ENCODE assay signal across 28 cellular contexts in the genomic region with DNA sequence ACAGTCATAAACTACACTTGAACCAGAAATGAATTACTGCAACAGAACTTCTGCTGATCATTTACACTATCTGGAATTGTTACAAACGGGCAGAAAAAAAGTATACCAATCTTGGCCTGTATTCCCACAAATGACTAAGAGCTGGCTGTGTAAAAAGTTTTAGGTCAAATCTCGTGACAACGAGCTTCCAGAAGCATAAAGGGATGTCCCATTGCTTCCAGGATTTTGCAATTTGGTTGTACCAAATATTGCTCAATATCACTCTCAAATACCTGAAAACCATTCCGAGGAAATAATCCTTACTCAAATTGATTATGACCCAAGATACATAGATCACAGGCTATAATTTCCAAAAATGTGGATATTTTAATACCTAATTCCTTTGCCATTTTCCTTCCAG.
"Had no signal": no experiment of that assay in that cellular context is flagged by ENCODE, and none has a peak within 500 bp of the region (broad histone marks: within the 10 kb centered on the region; RNA-seq: fewer than 3 reads in every experiment).

No MANE protein-coding gene starts in this region.

- H3K36me3 Mint-ChIP-seq: natural killer cell; neural progenitor cell; stimulated activated effector memory CD8-positive, alpha-beta T cell treated with anti-CD3 and anti-CD28 coated beads, Interleukin-12 subunit alpha, Interleukin-12 subunit beta, amount 100 ng/mL, for 72 hours had no signal

- H3K9ac ChIP-seq: neural progenitor cell, parathyroid adenoma had no signal

- H3K9me3 ChIP-seq: ovary, psoas muscle, spleen, thoracic aorta, thyroid gland, tibial nerve, upper lobe of left lung, vagina had no signal

- H3K27me3 ChIP-seq: neural progenitor cell, ovary, spleen, stomach, thyroid gland, tibial nerve, upper lobe of left lung, vagina had no signal

- H3K27ac ChIP-seq: neural progenitor cell, ovary, parathyroid adenoma, psoas muscle, skin epidermis, spleen, stomach, thoracic aorta, thyroid gland, tibial nerve, upper lobe of left lung, vagina had no signal

- H3K4me3 ChIP-seq: neural progenitor cell, ovary, psoas muscle, skin epidermis, smooth muscle cell, spleen, stomach, thoracic aorta, thyroid gland, tibial nerve, upper lobe of left lung, vagina had no signal

- H3K27ac Mint-ChIP-seq: natural killer cell; nephron; neural progenitor cell; progenitor cell of endocrine pancreas; stimulated activated effector memory CD8-positive, alpha-beta T cell treated with anti-CD3 and anti-CD28 coated beads, Interleukin-12 subunit alpha, Interleukin-12 subunit beta, amount 100 ng/mL, for 72 hours; stimulated activated naive B cell treated with anti-CD40 and anti-IgM and Interleukin-4, amounts not matched to agents 10 μg/mL and 1 μg/mL and 100 μg/mL, for 72 hours; stimulated activated naive CD8-positive, alpha-beta T cell treated with anti-CD3 and anti-CD28 coated beads, Interleukin-15, Interleukin-2, amounts not matched to agents 100 ng/mL and 50 ng/mL, for 24 hours had no signal

- H3K4me3 Mint-ChIP-seq: natural killer cell; nephron; neural progenitor cell; stimulated activated effector memory CD8-positive, alpha-beta T cell treated with anti-CD3 and anti-CD28 coated beads, Interleukin-12 subunit alpha, Interleukin-12 subunit beta, amount 100 ng/mL, for 72 hours; stimulated activated naive B cell treated with anti-CD40 and anti-IgM and Interleukin-4, amounts not matched to agents 10 μg/mL and 1 μg/mL and 100 μg/mL, for 72 hours; stimulated activated naive CD8-positive, alpha-beta T cell treated with anti-CD3 and anti-CD28 coated beads, Interleukin-15, Interleukin-2, amounts not matched to agents 100 ng/mL and 50 ng/mL, for 24 hours had no signal

- H3K27me3 Mint-ChIP-seq: progenitor cell of endocrine pancreas; stimulated activated naive B cell treated with anti-CD40 and anti-IgM and Interleukin-4, amounts not matched to agents 10 μg/mL and 1 μg/mL and 100 μg/mL, for 72 hours; stimulated activated naive CD8-positive, alpha-beta T cell treated with anti-CD3 and anti-CD28 coated beads, Interleukin-15, Interleukin-2, amounts not matched to agents 100 ng/mL and 50 ng/mL, for 24 hours had no signal

- H3K4me1 ChIP-seq: neural progenitor cell, parathyroid adenoma, spleen, stomach, thyroid gland, upper lobe of left lung, vagina had no signal

- H3K4me1 Mint-ChIP-seq: natural killer cell; neural progenitor cell; stimulated activated effector memory CD8-positive, alpha-beta T cell treated with anti-CD3 and anti-CD28 coated beads, Interleukin-12 subunit alpha, Interleukin-12 subunit beta, amount 100 ng/mL, for 72 hours; stimulated activated naive B cell treated with anti-CD40 and anti-IgM and Interleukin-4, amounts not matched to agents 10 μg/mL and 1 μg/mL and 100 μg/mL, for 72 hours had no signal

- DNase-seq: natural killer cell; occipital lobe; ovary; posterior cingulate gyrus; psoas muscle; right cardiac atrium; spleen; stimulated activated CD4-positive, alpha-beta T cell treated with anti-CD3 and anti-CD28 coated beads, Interleukin-12 subunit alpha, Interleukin-12 subunit beta, amount 100 ng/mL, for 4 hours; stimulated activated CD4-positive, alpha-beta T cell treated with anti-CD3 and anti-CD28 coated beads, Interleukin-1b, Interleukin-23, amount 100 ng/mL, for 48 hours; stimulated activated CD4-positive, alpha-beta T cell treated with anti-CD3 and anti-CD28 coated beads, Interleukin-4, amount 100 ng/mL, for 24 hours; stimulated activated naive B cell treated with anti-CD40 and anti-IgM and Interleukin-4, amounts not matched to agents 10 μg/mL and 1 μg/mL and 100 μg/mL, for 72 hours; stimulated activated naive CD4-positive, alpha-beta T cell treated with Interleukin-2 at 50 U/mL for 16 hours; stomach; thyroid gland; trophoblast cell; upper lobe of left lung had no signal

- ATAC-seq: natural killer cell; psoas muscle; right cardiac atrium; sciatic nerve; stimulated activated effector memory CD8-positive, alpha-beta T cell treated with anti-CD3 and anti-CD28 coated beads, Interleukin-12 subunit alpha, Interleukin-12 subunit beta, amount 100 ng/mL, for 72 hours; stimulated activated naive B cell treated with anti-CD40 and anti-IgM and Interleukin-4, amounts not matched to agents 10 μg/mL and 1 μg/mL and 100 μg/mL, for 72 hours had no signal

- H3K9me3 Mint-ChIP-seq: nephron, neural progenitor cell had no signal

- H3K36me3 ChIP-seq: neural progenitor cell, ovary, spleen, stomach, thoracic aorta, thyroid gland, tibial nerve, upper lobe of left lung, vagina had no signal
